Comparison of ENCODE assay signal across 1 cellular context in the genomic region with DNA sequence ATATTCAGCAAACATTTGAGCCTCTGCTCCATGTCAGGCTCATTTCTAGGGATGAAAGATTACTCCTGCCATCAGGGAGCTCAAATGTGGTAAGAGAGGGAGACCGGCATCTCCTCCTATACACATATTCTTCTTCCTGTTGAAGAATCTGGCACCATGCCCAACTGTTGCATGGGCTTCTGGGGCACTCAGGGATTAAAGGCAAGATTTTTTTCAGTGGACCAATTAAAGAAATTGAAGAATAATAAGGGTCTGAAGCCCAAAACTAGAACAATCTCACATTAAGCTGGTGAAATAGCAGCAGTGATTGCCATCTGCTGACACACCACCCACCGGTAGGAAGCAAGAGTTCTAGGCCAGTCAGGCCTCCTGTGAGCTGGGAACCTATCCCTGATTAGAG.
TF ChIP-seq lines count a peak whose summit lies in the region.

No MANE protein-coding gene starts in this region.

TF ChIP-seq in HEK293, 187 proteins besides CTCF, POLR2A, EP300 and RAD21 (continued from another document):
- TF ChIP-seq, protein P1, sequence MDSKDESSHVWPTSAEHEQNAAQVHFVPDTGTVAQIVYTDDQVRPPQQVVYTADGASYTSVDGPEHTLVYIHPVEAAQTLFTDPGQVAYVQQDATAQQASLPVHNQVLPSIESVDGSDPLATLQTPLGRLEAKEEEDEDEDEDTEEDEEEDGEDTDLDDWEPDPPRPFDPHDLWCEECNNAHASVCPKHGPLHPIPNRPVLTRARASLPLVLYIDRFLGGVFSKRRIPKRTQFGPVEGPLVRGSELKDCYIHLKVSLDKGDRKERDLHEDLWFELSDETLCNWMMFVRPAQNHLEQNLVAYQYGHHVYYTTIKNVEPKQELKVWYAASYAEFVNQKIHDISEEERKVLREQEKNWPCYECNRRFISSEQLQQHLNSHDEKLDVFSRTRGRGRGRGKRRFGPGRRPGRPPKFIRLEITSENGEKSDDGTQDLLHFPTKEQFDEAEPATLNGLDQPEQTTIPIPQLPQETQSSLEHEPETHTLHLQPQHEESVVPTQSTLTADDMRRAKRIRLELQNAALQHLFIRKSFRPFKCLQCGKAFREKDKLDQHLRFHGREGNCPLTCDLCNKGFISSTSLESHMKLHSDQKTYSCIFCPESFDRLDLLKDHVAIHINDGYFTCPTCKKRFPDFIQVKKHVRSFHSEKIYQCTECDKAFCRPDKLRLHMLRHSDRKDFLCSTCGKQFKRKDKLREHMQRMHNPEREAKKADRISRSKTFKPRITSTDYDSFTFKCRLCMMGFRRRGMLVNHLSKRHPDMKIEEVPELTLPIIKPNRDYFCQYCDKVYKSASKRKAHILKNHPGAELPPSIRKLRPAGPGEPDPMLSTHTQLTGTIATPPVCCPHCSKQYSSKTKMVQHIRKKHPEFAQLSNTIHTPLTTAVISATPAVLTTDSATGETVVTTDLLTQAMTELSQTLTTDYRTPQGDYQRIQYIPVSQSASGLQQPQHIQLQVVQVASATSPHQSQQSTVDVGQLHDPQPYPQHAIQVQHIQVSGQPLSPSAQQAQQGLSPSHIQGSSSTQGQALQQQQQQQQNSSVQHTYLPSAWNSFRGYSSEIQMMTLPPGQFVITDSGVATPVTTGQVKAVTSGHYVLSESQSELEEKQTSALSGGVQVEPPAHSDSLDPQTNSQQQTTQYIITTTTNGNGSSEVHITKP (tag by site-specific recombination; IDR thresholded peaks at IDR 0.05) = no peak
TF ChIP-seq in HEK293: peak in this region for 4.
